In the genomic region with DNA sequence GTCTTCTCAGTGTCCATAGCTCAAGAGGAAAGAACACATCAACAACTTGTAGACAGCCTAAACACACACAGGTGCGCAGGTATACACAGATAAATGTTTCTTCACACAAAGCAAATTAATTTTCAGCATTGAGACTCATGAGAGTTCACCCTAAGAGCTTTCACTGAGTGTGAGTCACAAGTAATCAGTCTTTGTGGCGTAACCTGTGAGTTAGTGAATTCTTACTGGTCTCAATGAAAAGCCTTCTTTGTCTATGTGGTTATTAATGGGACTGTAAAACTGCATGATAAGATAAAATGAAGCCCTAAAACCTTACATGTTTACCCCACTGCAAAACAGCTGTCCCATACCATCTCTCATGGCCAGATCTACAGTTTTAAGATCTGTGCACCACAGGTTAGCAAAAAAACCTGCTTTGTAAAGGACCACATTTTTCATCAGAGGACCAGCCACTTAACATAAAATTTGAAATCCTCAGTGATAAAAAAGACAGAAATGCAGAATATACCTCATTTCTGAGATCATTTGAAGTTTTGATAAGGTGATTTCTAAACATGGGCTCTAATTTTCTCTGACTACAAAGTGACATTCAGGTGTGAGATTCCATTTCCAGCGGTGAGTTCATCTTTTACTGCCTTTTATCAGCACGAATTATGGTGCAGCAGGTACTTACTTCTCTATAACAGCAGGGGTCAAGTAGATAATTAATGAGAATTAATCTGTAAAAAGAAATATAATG, we compare ENCODE assay signal across 13 cellular contexts.
DNase-seq lines count a peak whose midpoint lies in the region; ATAC-seq and TF ChIP-seq lines count a peak whose summit lies in the region.
"Had no signal": no experiment of that assay in that cellular context is flagged by ENCODE, and none has a peak within 500 bp of the region (broad histone marks: within the 10 kb centered on the region; RNA-seq: fewer than 3 reads in every experiment).

No MANE protein-coding gene starts in this region.

- H3K14ac ChIP-seq in H9 (ENCODE audit: insufficient read depth, low read length), result no peak overlapping the region

- no peak overlapping the region for H3T11ph ChIP-seq in H9 (ENCODE audit: low read length)

- no peak overlapping the region for H3K4me3 ChIP-seq in body of pancreas
- no peak overlapping the region for H3K4me3 ChIP-seq in suprapubic skin
- no peak overlapping the region for H3K4me3 ChIP-seq in sigmoid colon

- ATAC-seq in body of pancreas, result peak; percentile 45
- peak; percentile 72 for ATAC-seq in left ventricle myocardium superior
- ATAC-seq: effector memory CD8-positive, alpha-beta T cell; stimulated activated naive CD8-positive, alpha-beta T cell treated with anti-CD3 and anti-CD28 coated beads, Interleukin-15, amount 100 ng/mL, for 72 hours had no signal

- H3K23ac ChIP-seq in H9 (ENCODE audit: insufficient read length, low read depth, low read length), result no peak overlapping the region

- H3K27ac Mint-ChIP-seq in activated naive CD8-positive, alpha-beta T cell treated with anti-CD3 and anti-CD28 coated beads for 36 hours, result no peak overlapping the region
- no peak overlapping the region for H3K27ac Mint-ChIP-seq in H9
- H3K27ac Mint-ChIP-seq: CD4-positive, alpha-beta memory T cell; effector memory CD8-positive, alpha-beta T cell; stimulated activated naive CD8-positive, alpha-beta T cell treated with anti-CD3 and anti-CD28 coated beads, Interleukin-15, amount 100 ng/mL, for 72 hours had no signal

- no peak overlapping the region for H2BK12ac ChIP-seq in H9 (ENCODE audit: insufficient read length, low read depth, low read length)

- H3K27ac ChIP-seq in body of pancreas (peak overlapping the region in 2 of 4 donors; percentile 10 to 30), suprapubic skin (peak overlapping the region; percentile 67), H9 (ENCODE audit: insufficient read length, low read depth, low read length) (no peak overlapping the region), sigmoid colon (no peak overlapping the region)

- H2BK20ac ChIP-seq in H9 (ENCODE audit: low read depth, low read length, poor library complexity, severe bottlenecking), result no peak overlapping the region

- DNase-seq in HuH-7 (ENCODE audit: low spot score) (peak; percentile 25), body of pancreas (no peak), left ventricle myocardium superior (no peak), suprapubic skin (ENCODE audit: low spot score in 2 of 2) (no peak), NCI-H345 treated with DMSO at 0.1 percent for 48 hours (lab: John Stamatoyannopoulos, UW; ENCODE audit: unreplicated experiment) (no peak), H9 (no peak), sigmoid colon (no peak)
- no peak for DNase-seq in activated naive CD8-positive, alpha-beta T cell treated with anti-CD3 and anti-CD28 coated beads for 36 hours
- DNase-seq: CD4-positive, alpha-beta memory T cell; effector memory CD8-positive, alpha-beta T cell; NCI-H510A; SHP77 treated with DMSO at 0.1 percent for 48 hours; stimulated activated naive CD8-positive, alpha-beta T cell treated with anti-CD3 and anti-CD28 coated beads, Interleukin-15, amount 100 ng/mL, for 72 hours had no signal

- no peak overlapping the region for H3K9ac ChIP-seq in H9 (ENCODE audit: extremely low read depth, insufficient read length, low read length)

- no peaks in the 10 kb centered on the region for H4K20me1 ChIP-seq in H9 (ENCODE audit: control insufficient read depth, insufficient read depth, insufficient read length)

- H2BK120ac ChIP-seq in H9 (ENCODE audit: low read depth, low read length, poor library complexity, severe bottlenecking), result no peak overlapping the region

- TF ChIP-seq EP300 in suprapubic skin (IDR thresholded peaks at IDR 0.05) (no peak), sigmoid colon (IDR thresholded peaks at IDR 0.05) (no peak)

- intact Hi-C loops in body of pancreas (cut with DNase I) (no loop called here), left ventricle myocardium superior (cut with micrococcal nuclease) (no loop called here), sigmoid colon (cut with DNase I) (no loop called here)

- H2BK5ac ChIP-seq in H9 (ENCODE audit: insufficient read length, low read length), result no peak overlapping the region

- no peaks in the 10 kb centered on the region for H3K9me3 ChIP-seq in body of pancreas
- H3K9me3 ChIP-seq in suprapubic skin, result no peaks in the 10 kb centered on the region
- no peaks in the 10 kb centered on the region for H3K9me3 ChIP-seq in H9 (ENCODE audit: control insufficient read depth, low read depth, low read length)
- no peaks in the 10 kb centered on the region for H3K9me3 ChIP-seq in sigmoid colon

- H4K8ac ChIP-seq in H9 (replicated peaks; ENCODE audit: insufficient read length, low read depth, low read length), result no peak overlapping the region

- no peak overlapping the region for H3K18ac ChIP-seq in H9 (ENCODE audit: insufficient read length, low read depth, low read length)

- H3K36me3 ChIP-seq in body of pancreas (replicated peaks in 1 of 2; ENCODE audit: insufficient read depth in 1 of 2, low read depth in 2 of 2), result no peaks in the 10 kb centered on the region
- H3K36me3 ChIP-seq in suprapubic skin, result no peaks in the 10 kb centered on the region
- no peaks in the 10 kb centered on the region for H3K36me3 ChIP-seq in sigmoid colon

- TF ChIP-seq POLR2A in body of pancreas (IDR thresholded peaks at IDR 0.05) (no peak), suprapubic skin (IDR thresholded peaks at IDR 0.05) (no peak), sigmoid colon (IDR thresholded peaks at IDR 0.05) (no peak)

- H3K4me2 ChIP-seq in H9 (ENCODE audit: insufficient read depth, insufficient read length, low read length), result no peak overlapping the region

- H3K36me3 Mint-ChIP-seq in activated naive CD8-positive, alpha-beta T cell treated with anti-CD3 and anti-CD28 coated beads for 36 hours, result no peaks in the 10 kb centered on the region
- 0 out of 7 replicates have a peak, but pooled peaks cover 0 to 1% (median 0%) of the 10 kb centered on the region in 3 experiments for H3K36me3 Mint-ChIP-seq in H9 (ENCODE audit: insufficient read depth in 1 of 3, low read depth in 3 of 3)
- H3K36me3 Mint-ChIP-seq: CD4-positive, alpha-beta memory T cell had no signal

- H2BK15ac ChIP-seq in H9 (ENCODE audit: low read depth, low read length), result no peak overlapping the region

- H3K9me3 Mint-ChIP-seq in activated naive CD8-positive, alpha-beta T cell treated with anti-CD3 and anti-CD28 coated beads for 36 hours, result no peaks in the 10 kb centered on the region
- peaks cover 0 to 4% of the 10 kb centered on the region in 2 experiments; a peak in 3 of 5 replicates for H3K9me3 Mint-ChIP-seq in H9
- H3K9me3 Mint-ChIP-seq: effector memory CD8-positive, alpha-beta T cell had no signal

- no peaks in the 10 kb centered on the region for H3K27me3 ChIP-seq in body of pancreas
- no peaks in the 10 kb centered on the region for H3K27me3 ChIP-seq in suprapubic skin
- H3K27me3 ChIP-seq in H9 (ENCODE audit: insufficient read depth, low read length), result no peaks in the 10 kb centered on the region
- no peaks in the 10 kb centered on the region for H3K27me3 ChIP-seq in sigmoid colon

- TF ChIP-seq CTCF in body of pancreas (IDR thresholded peaks at IDR 0.05) (no peak), suprapubic skin (IDR thresholded peaks at IDR 0.05) (no peak), H9 (conservative IDR thresholded peaks at IDR 0.05) (no peak), sigmoid colon (IDR thresholded peaks at IDR 0.05) (no peak)

- WGBS in body of pancreas, 2 donors, result 48 to 63% methylated on average over 4 of the region's 4 CpGs
- 85% methylated on average over 4 of the region's 4 CpGs for WGBS in suprapubic skin
- no CpG with 5 or more reads among the region's 4 CpGs for WGBS in H9 (ENCODE audit: extremely low coverage, insufficient read length, low lambda C conversion rate)
- WGBS in sigmoid colon, 2 donors, result 20 to 57% methylated on average over 4 of the region's 4 CpGs

- no peaks in the 10 kb centered on the region for H3K23me2 ChIP-seq in H9 (ENCODE audit: insufficient read length, low read depth, low read length, poor library complexity, severe bottlenecking)

- H3K27me3 Mint-ChIP-seq in activated naive CD8-positive, alpha-beta T cell treated with anti-CD3 and anti-CD28 coated beads for 36 hours, result no peaks in the 10 kb centered on the region
- H3K27me3 Mint-ChIP-seq in H9 (ENCODE audit: low read depth), result no peaks in the 10 kb centered on the region
- H3K27me3 Mint-ChIP-seq: stimulated activated naive CD8-positive, alpha-beta T cell treated with anti-CD3 and anti-CD28 coated beads, Interleukin-15, amount 100 ng/mL, for 72 hours had no signal

- no peak overlapping the region for H3K4ac ChIP-seq in H9 (ENCODE audit: low read depth, low read length)

- H3K56ac ChIP-seq in H9 (ENCODE audit: insufficient read length, low read depth, low read length), result no peak overlapping the region

- H4K91ac ChIP-seq in H9 (ENCODE audit: insufficient read length, low read depth, low read length), result no peak overlapping the region

- H4K5ac ChIP-seq in H9 (ENCODE audit: insufficient read length, low read depth, low read length), result no peak overlapping the region

- H3K79me1 ChIP-seq in H9 (ENCODE audit: insufficient read depth, low read depth, low read length, poor library complexity, severe bottlenecking), result no peaks in the 10 kb centered on the region

- no peaks in the 10 kb centered on the region for H3K4me1 ChIP-seq in body of pancreas
- peaks cover 27% of the 10 kb centered on the region for H3K4me1 ChIP-seq in suprapubic skin
- no peaks in the 10 kb centered on the region for H3K4me1 ChIP-seq in H9 (ENCODE audit: insufficient read depth, low read length)
- H3K4me1 ChIP-seq in sigmoid colon, result peaks cover 0 to 5% (median 0%) of the 10 kb centered on the region in 4 donors

- no peak overlapping the region for H2AK5ac ChIP-seq in H9 (ENCODE audit: insufficient read length, low read length)

- H2AFZ ChIP-seq in H9 (ENCODE audit: low read length), result no peak overlapping the region

- H3K4me3 Mint-ChIP-seq in activated naive CD8-positive, alpha-beta T cell treated with anti-CD3 and anti-CD28 coated beads for 36 hours, result no peak overlapping the region
- H3K4me3 Mint-ChIP-seq in H9, result no peak overlapping the region
- H3K4me3 Mint-ChIP-seq: CD4-positive, alpha-beta memory T cell; effector memory CD8-positive, alpha-beta T cell; stimulated activated naive CD8-positive, alpha-beta T cell treated with anti-CD3 and anti-CD28 coated beads, Interleukin-15, amount 100 ng/mL, for 72 hours had no signal

- no peaks in the 10 kb centered on the region for H3K4me1 Mint-ChIP-seq in activated naive CD8-positive, alpha-beta T cell treated with anti-CD3 and anti-CD28 coated beads for 36 hours
- H3K4me1 Mint-ChIP-seq in H9, result no peaks in the 10 kb centered on the region
- H3K4me1 Mint-ChIP-seq: CD4-positive, alpha-beta memory T cell; stimulated activated naive CD8-positive, alpha-beta T cell treated with anti-CD3 and anti-CD28 coated beads, Interleukin-15, amount 100 ng/mL, for 72 hours had no signal

- no peaks in the 10 kb centered on the region for H3K79me2 ChIP-seq in H9 (ENCODE audit: insufficient read depth, low read length)
